Comparison of ENCODE assay signal across 19 cellular contexts in the genomic region with DNA sequence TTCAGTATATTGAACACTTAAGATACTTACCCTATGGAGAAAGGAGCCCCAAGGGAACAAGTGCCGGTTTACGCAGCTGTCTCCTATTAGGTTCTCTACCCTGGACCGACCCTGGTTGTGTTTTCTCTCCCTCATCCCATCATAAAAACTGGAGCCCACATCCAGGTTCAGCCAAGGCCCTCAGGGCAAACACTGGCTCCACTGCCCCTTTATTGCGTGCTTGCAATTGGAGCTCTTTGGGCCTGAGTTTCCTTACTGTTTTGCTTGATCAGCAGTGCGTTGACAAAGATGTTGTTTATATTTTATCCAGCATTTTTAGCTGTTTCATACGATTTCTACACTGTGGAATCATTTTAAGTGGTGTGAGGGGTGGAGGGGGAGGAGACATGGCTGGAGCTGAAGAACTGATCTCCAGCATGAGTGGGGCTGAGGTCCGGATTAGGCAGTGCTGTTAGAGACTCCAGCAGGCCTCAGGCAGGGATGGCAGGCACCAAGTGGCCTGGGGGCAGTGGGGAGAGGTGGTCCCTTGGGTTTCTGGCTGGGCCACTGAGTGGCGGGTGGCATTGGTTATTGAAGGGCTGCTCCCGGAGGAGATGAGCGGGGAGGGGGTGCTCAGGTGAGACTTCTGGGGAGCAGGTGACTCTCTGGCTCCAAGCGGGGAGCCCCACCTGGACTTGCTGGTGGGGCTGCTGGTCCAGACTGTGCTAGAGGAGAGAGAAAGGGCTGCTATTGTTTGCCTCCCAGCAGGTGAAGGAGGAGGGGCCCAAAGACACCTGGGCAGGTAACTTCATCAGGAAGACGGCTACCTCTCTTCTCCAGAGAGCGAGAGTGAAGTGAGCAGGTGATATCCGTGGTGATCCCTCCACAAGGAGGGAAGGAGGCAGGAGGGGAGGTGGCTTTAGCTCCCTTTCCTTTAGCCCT.
DNase-seq lines count a peak whose midpoint lies in the region; ATAC-seq, FAIRE-seq and TF ChIP-seq lines count a peak whose summit lies in the region.
"Had no signal": no experiment of that assay in that cellular context is flagged by ENCODE, and none has a peak within 500 bp of the region (broad histone marks: within the 10 kb centered on the region; RNA-seq: fewer than 3 reads in every experiment).

No MANE protein-coding gene starts in this region.

- no peak for FAIRE-seq in urothelium cell line (lab: Jason Lieb, UNC)

- H3K27me3 Mint-ChIP-seq in WTC11 (ENCODE audit: low read depth) (no peaks in the 10 kb centered on the region; the same call in 1 of the 2 replicates), nephron progenitor cell (ENCODE audit: low read depth, poor library complexity) (no peaks in the 10 kb centered on the region)
- peaks cover 7% of the 10 kb centered on the region for H3K27me3 Mint-ChIP-seq in activated CD4-positive, alpha-beta T cell treated with anti-CD3 and anti-CD28 coated beads, Interleukin-2, amount 10 ng/mL, durations not matched to agents 7 days and 5 days
- H3K27me3 Mint-ChIP-seq in activated CD4-positive, alpha-beta T cell treated with anti-CD3 and anti-CD28 coated beads for 36 hours, result peaks cover 2% of the 10 kb centered on the region

- no peaks in the 10 kb centered on the region for H3K36me3 Mint-ChIP-seq in WTC11
- H3K36me3 Mint-ChIP-seq in nephron progenitor cell (ENCODE audit: low read depth), result peaks cover 54% of the 10 kb centered on the region
- H3K36me3 Mint-ChIP-seq in activated CD4-positive, alpha-beta T cell treated with anti-CD3 and anti-CD28 coated beads, Interleukin-2, amount 10 ng/mL, durations not matched to agents 7 days and 5 days (ENCODE audit: low read depth), result no peaks in the 10 kb centered on the region
- H3K36me3 Mint-ChIP-seq in activated CD4-positive, alpha-beta T cell treated with anti-CD3 and anti-CD28 coated beads for 36 hours (ENCODE audit: low read depth), result no peaks in the 10 kb centered on the region

- CTCF ChIA-PET in WTC11 (lab: Charles Lee), result no interaction called here
- CTCF ChIA-PET in activated CD4-positive, alpha-beta T cell treated with anti-CD3 and anti-CD28 coated beads, Interleukin-2, amount 10 ng/mL, durations not matched to agents 7 days and 5 days (lab: Charles Lee), result interaction anchor here (0.5 kb wide), 1 partner anchor 107 kb away, joined by 3 read pairs; no protein-coding TSS in a partner anchor
- CTCF ChIA-PET in activated CD4-positive, alpha-beta T cell treated with anti-CD3 and anti-CD28 coated beads for 36 hours (lab: Charles Lee), result interaction anchor here (0.8 kb wide), 1 partner anchor 500 kb away, joined by 3 read pairs; no protein-coding TSS in a partner anchor

- H3K4me3 Mint-ChIP-seq in WTC11 (no peak overlapping the region), nephron progenitor cell (peak overlapping the region; percentile 46)
- no peak overlapping the region for H3K4me3 Mint-ChIP-seq in activated CD4-positive, alpha-beta T cell treated with anti-CD3 and anti-CD28 coated beads, Interleukin-2, amount 10 ng/mL, durations not matched to agents 7 days and 5 days
- H3K4me3 Mint-ChIP-seq in activated CD4-positive, alpha-beta T cell treated with anti-CD3 and anti-CD28 coated beads for 36 hours, result no peak overlapping the region

- H3K27ac ChIP-seq in caudate nucleus (ENCODE audit: low read depth, low read length), result no peak overlapping the region
- H3K27ac ChIP-seq: C4-2B, foreskin keratinocyte, HL-60 had no signal

- POLR2A ChIA-PET in WTC11 (lab: Charles Lee), result no interaction called here
- POLR2A ChIA-PET in activated CD4-positive, alpha-beta T cell treated with anti-CD3 and anti-CD28 coated beads, Interleukin-2, amount 10 ng/mL, durations not matched to agents 7 days and 5 days (lab: Charles Lee), result no interaction called here
- POLR2A ChIA-PET in activated CD4-positive, alpha-beta T cell treated with anti-CD3 and anti-CD28 coated beads for 36 hours (lab: Charles Lee), result no interaction called here

- DNase-seq in DMS79 (lab: John Stamatoyannopoulos, UW), result peak; percentile 97
- DNase-seq in NCI-H146 (lab: John Stamatoyannopoulos, UW), result peak; percentile 98
- DNase-seq in WTC11 (ENCODE audit: low spot score), result peak; percentile 53
- no peak for DNase-seq in nephron progenitor cell
- DNase-seq in urothelium cell line (ENCODE audit: low spot score), result no peak
- DNase-seq in caudate nucleus (lab: John Stamatoyannopoulos, UW), result no peak
- DNase-seq in activated CD4-positive, alpha-beta T cell treated with anti-CD3 and anti-CD28 coated beads, Interleukin-2, amount 10 ng/mL, durations not matched to agents 7 days and 5 days, result no peak
- DNase-seq in activated CD4-positive, alpha-beta T cell treated with anti-CD3 and anti-CD28 coated beads for 36 hours, result no peak
- DNase-seq: activated CD4-positive, alpha-beta T cell treated with anti-CD3 and anti-CD28 coated beads, Interleukin-2, amount 50 U/mL, for 1 hour; activated T-cell treated with anti-CD3 and anti-CD28 coated beads, Interleukin-2, amount 50 U/mL, for 48 hours; EL; foreskin keratinocyte; Karpas-422; NCI-H2029; SHP77 treated with DMSO at 0.1 percent for 48 hours; stimulated activated naive CD4-positive, alpha-beta T cell treated with Interleukin-2 at 50 U/mL for 16 hours; T1000 had no signal

- H3K27ac Mint-ChIP-seq in WTC11 (peak overlapping the region; percentile 29), nephron progenitor cell (peak overlapping the region; percentile 94)
- no peak overlapping the region for H3K27ac Mint-ChIP-seq in activated CD4-positive, alpha-beta T cell treated with anti-CD3 and anti-CD28 coated beads, Interleukin-2, amount 10 ng/mL, durations not matched to agents 7 days and 5 days
- H3K27ac Mint-ChIP-seq in activated CD4-positive, alpha-beta T cell treated with anti-CD3 and anti-CD28 coated beads for 36 hours, result no peak overlapping the region

- peak; percentile 87 for ATAC-seq in WTC11
- ATAC-seq in activated CD4-positive, alpha-beta T cell treated with anti-CD3 and anti-CD28 coated beads for 36 hours, result no peak
- ATAC-seq: foreskin keratinocyte had no signal

- peaks cover 34% of the 10 kb centered on the region for H3K4me1 Mint-ChIP-seq in WTC11
- H3K4me1 Mint-ChIP-seq in nephron progenitor cell, result peaks cover 82% of the 10 kb centered on the region
- no peaks in the 10 kb centered on the region for H3K4me1 Mint-ChIP-seq in activated CD4-positive, alpha-beta T cell treated with anti-CD3 and anti-CD28 coated beads, Interleukin-2, amount 10 ng/mL, durations not matched to agents 7 days and 5 days
- H3K4me1 Mint-ChIP-seq in activated CD4-positive, alpha-beta T cell treated with anti-CD3 and anti-CD28 coated beads for 36 hours, result no peaks in the 10 kb centered on the region

- intact Hi-C loops in activated CD4-positive, alpha-beta T cell treated with anti-CD3 and anti-CD28 coated beads for 36 hours (cut with DNase I, micrococcal nuclease), result no loop called here

- H3K9me3 Mint-ChIP-seq in WTC11 (no peaks in the 10 kb centered on the region), nephron progenitor cell (peaks cover 9% of the 10 kb centered on the region)
- H3K9me3 Mint-ChIP-seq in activated CD4-positive, alpha-beta T cell treated with anti-CD3 and anti-CD28 coated beads, Interleukin-2, amount 10 ng/mL, durations not matched to agents 7 days and 5 days, result no peaks in the 10 kb centered on the region
- no peaks in the 10 kb centered on the region for H3K9me3 Mint-ChIP-seq in activated CD4-positive, alpha-beta T cell treated with anti-CD3 and anti-CD28 coated beads for 36 hours (ENCODE audit: low read depth)

- TF ChIP-seq CTCF in WTC11 (IDR thresholded peaks at IDR 0.05) (no peak), nephron progenitor cell (IDR thresholded peaks at IDR 0.05) (no peak)

TF ChIP-seq in WTC11, 78 proteins besides CTCF, POLR2A, EP300 and RAD21 (continues in another document):
- TF ChIP-seq, protein P1, sequence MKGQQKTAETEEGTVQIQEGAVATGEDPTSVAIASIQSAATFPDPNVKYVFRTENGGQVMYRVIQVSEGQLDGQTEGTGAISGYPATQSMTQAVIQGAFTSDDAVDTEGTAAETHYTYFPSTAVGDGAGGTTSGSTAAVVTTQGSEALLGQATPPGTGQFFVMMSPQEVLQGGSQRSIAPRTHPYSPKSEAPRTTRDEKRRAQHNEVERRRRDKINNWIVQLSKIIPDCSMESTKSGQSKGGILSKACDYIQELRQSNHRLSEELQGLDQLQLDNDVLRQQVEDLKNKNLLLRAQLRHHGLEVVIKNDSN (CRISPR knock-in tag; IDR thresholded peaks at IDR 0.05), result no peak; the same call in 1 of the 2 replicates
- TF ChIP-seq, protein P2, sequence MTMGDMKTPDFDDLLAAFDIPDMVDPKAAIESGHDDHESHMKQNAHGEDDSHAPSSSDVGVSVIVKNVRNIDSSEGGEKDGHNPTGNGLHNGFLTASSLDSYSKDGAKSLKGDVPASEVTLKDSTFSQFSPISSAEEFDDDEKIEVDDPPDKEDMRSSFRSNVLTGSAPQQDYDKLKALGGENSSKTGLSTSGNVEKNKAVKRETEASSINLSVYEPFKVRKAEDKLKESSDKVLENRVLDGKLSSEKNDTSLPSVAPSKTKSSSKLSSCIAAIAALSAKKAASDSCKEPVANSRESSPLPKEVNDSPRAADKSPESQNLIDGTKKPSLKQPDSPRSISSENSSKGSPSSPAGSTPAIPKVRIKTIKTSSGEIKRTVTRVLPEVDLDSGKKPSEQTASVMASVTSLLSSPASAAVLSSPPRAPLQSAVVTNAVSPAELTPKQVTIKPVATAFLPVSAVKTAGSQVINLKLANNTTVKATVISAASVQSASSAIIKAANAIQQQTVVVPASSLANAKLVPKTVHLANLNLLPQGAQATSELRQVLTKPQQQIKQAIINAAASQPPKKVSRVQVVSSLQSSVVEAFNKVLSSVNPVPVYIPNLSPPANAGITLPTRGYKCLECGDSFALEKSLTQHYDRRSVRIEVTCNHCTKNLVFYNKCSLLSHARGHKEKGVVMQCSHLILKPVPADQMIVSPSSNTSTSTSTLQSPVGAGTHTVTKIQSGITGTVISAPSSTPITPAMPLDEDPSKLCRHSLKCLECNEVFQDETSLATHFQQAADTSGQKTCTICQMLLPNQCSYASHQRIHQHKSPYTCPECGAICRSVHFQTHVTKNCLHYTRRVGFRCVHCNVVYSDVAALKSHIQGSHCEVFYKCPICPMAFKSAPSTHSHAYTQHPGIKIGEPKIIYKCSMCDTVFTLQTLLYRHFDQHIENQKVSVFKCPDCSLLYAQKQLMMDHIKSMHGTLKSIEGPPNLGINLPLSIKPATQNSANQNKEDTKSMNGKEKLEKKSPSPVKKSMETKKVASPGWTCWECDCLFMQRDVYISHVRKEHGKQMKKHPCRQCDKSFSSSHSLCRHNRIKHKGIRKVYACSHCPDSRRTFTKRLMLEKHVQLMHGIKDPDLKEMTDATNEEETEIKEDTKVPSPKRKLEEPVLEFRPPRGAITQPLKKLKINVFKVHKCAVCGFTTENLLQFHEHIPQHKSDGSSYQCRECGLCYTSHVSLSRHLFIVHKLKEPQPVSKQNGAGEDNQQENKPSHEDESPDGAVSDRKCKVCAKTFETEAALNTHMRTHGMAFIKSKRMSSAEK (CRISPR knock-in tag; IDR thresholded peaks at IDR 0.05; ENCODE audit: borderline replicate concordance), result no peak
- TF ChIP-seq ZNF423 (CRISPR knock-in tag; IDR thresholded peaks at IDR 0.05), result peak; percentile 21; the same call in 1 of the 2 replicates

Comparison
In these comparisons a context has a peak if more than half of its experiments do, and no peak if none do; other contexts are left out.
1. DNase-seq: peak in DMS79 (single experiment), NCI-H146 (single experiment) and WTC11 (single experiment); none in nephron progenitor cell (single experiment), urothelium cell line (single experiment), caudate nucleus (0 of 61), activated CD4-positive, alpha-beta T cell treated with anti-CD3 and anti-CD28 coated beads, Interleukin-2, amount 10 ng/mL, durations not matched to agents 7 days and 5 days (single experiment) and activated CD4-positive, alpha-beta T cell treated with anti-CD3 and anti-CD28 coated beads for 36 hours (single experiment).
2. H3K27ac Mint-ChIP-seq: peak in WTC11 (single experiment) and nephron progenitor cell (single experiment); none in activated CD4-positive, alpha-beta T cell treated with anti-CD3 and anti-CD28 coated beads, Interleukin-2, amount 10 ng/mL, durations not matched to agents 7 days and 5 days (single experiment) and activated CD4-positive, alpha-beta T cell treated with anti-CD3 and anti-CD28 coated beads for 36 hours (single experiment).